In the genomic region with DNA sequence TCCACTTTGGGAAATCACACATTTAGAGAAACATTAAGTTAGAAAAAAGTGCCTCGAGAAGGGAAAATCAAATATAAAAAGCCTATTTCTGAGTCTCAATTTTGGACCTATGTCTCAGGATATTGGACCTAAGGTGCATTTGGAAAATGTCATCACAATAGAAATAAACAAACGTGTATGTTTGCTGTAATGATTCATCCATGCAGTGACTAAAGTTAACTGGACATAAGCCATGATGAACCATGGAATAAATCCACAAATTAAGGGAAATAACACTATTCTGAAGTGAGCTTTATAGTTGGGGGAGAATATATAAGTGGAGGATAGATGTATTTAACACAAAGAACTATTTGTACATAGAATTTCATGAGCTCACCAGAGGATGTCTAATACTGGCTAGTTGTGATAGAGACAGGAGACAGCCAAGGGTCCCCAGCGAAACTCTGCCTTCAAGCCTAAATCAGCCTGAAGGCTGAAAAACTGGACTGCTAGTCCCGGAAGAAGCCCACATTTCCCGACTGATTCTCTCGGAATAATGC, we compare ENCODE assay signal across 26 cellular contexts.
DNase-seq lines count a peak whose midpoint lies in the region; ATAC-seq, FAIRE-seq and TF ChIP-seq lines count a peak whose summit lies in the region.
"Had no signal": no experiment of that assay in that cellular context is flagged by ENCODE, and none has a peak within 500 bp of the region (broad histone marks: within the 10 kb centered on the region; RNA-seq: fewer than 3 reads in every experiment).

No MANE protein-coding gene starts in this region.

- H3K9me2 ChIP-seq in PC-3 (replicated peaks; ENCODE audit: low read length): no peaks in the 10 kb centered on the region

- BruUV-seq in MCF 10A (replicated peaks; lab: Mats Ljungman, UMichigan): no TSS peak
- no TSS peak for BruUV-seq in mammary epithelial cell (replicated peaks; lab: Mats Ljungman, UMichigan)
- BruUV-seq in PC-3 (replicated peaks; lab: Mats Ljungman, UMichigan): no TSS peak

- H3K27ac ChIP-seq in mammary epithelial cell (ENCODE audit: insufficient read depth, low read depth, low read length): no peak overlapping the region
- peak overlapping the region; percentile 45 for H3K27ac ChIP-seq in PC-3 (ENCODE audit: low read length)
- H3K27ac ChIP-seq: A549; BLaER1 treated with 17β-estradiol and CSF1 and Interleukin-3, amounts not matched to agents 10 nM and 100 nM; GM23248 had no signal

- peak; percentile 92 for ATAC-seq in PC-3
- ATAC-seq: A549, HCT116 had no signal

- H3K9me3 ChIP-seq in mammary epithelial cell (replicated peaks; ENCODE audit: insufficient read depth, low read length): no peaks in the 10 kb centered on the region
- H3K9me3 ChIP-seq in PC-3 (ENCODE audit: low read length): no peaks in the 10 kb centered on the region
- H3K9me3 ChIP-seq: A549; BE2C; BLaER1 treated with 17β-estradiol and CSF1 and Interleukin-3, amounts not matched to agents 10 nM and 100 nM had no signal

- H3F3A ChIP-seq in PC-3 (ENCODE audit: low read length, unreplicated experiment): no peaks in the 10 kb centered on the region

- H3K79me2 ChIP-seq in mammary epithelial cell (ENCODE audit: insufficient read depth, low read length) (no peaks in the 10 kb centered on the region), PC-3 (ENCODE audit: low read length) (no peaks in the 10 kb centered on the region)

- no peak for TF ChIP-seq CTCF in MCF 10A (IDR thresholded peaks at IDR 0.05; ENCODE audit: unreplicated experiment)
- no peak for TF ChIP-seq CTCF in mammary epithelial cell (conservative IDR thresholded peaks at IDR 0.05 in 1 of 2, IDR thresholded peaks at IDR 0.05 in 1 of 2; ENCODE audit: extremely low read depth in 1 of 2, insufficient read depth in 1 of 2, low read depth in 1 of 2, low read length in 2 of 2)
- no peak for TF ChIP-seq CTCF in PC-3 (conservative IDR thresholded peaks at IDR 0.05; ENCODE audit: low read depth, low read length)
- TF ChIP-seq CTCF in epithelial cell of esophagus (IDR thresholded peaks at IDR 0.05; ENCODE audit: insufficient read depth, low read depth, low read length, missing control alignments): no peak

- H3K36me3 Mint-ChIP-seq in MCF 10A (ENCODE audit: insufficient read depth, unreplicated experiment): no peaks in the 10 kb centered on the region
- H3K36me3 Mint-ChIP-seq: CD14-positive monocyte had no signal

- no peak overlapping the region for H3K9ac ChIP-seq in mammary epithelial cell (ENCODE audit: insufficient read depth, low read length)
- H3K9ac ChIP-seq in PC-3 (ENCODE audit: low read length): no peak overlapping the region
- H3K9ac ChIP-seq: BLaER1 treated with 17β-estradiol and CSF1 and Interleukin-3, amounts not matched to agents 10 nM and 100 nM; GM23248 had no signal

- dilution Hi-C loops in mammary epithelial cell (cut with HindIII; ENCODE audit: low sequenced_read_pairs): no loop called here

- POLR2A ChIA-PET in MCF 10A (lab: Yijun Ruan, JAX): interaction anchor here (1.1 kb wide), 1 partner anchor 128 kb away, joined by 3 read pairs; no protein-coding TSS in a partner anchor
- POLR2A ChIA-PET in PC-3 (lab: Charles Lee; ENCODE audit: unreplicated experiment): no interaction called here

- H3K4me2 ChIP-seq in mammary epithelial cell (ENCODE audit: insufficient read depth, low read depth, low read length): no peak overlapping the region
- H3K4me2 ChIP-seq in PC-3 (ENCODE audit: low read length): peak overlapping the region; percentile 56
- H3K4me2 ChIP-seq: A549; BLaER1 treated with 17β-estradiol and CSF1 and Interleukin-3, amounts not matched to agents 10 nM and 100 nM had no signal

- 84% methylated on average over 6 of the region's 6 CpGs for WGBS in mammary epithelial cell (ENCODE audit: low coverage, missing lambda C conversion rate)

- H3K4me1 ChIP-seq in mammary epithelial cell (ENCODE audit: insufficient read depth, low read length) (no peaks in the 10 kb centered on the region), PC-3 (ENCODE audit: insufficient read depth, low read length) (peaks cover 11% of the 10 kb centered on the region)
- H3K4me1 ChIP-seq: A549; BLaER1 treated with 17β-estradiol and CSF1 and Interleukin-3, amounts not matched to agents 10 nM and 100 nM had no signal

- H3K4me1 Mint-ChIP-seq in MCF 10A (ENCODE audit: insufficient read depth, unreplicated experiment): peaks cover 11% of the 10 kb centered on the region
- H3K4me1 Mint-ChIP-seq: CD14-positive monocyte had no signal

- no peaks in the 10 kb centered on the region for H3K9me3 Mint-ChIP-seq in MCF 10A (ENCODE audit: unreplicated experiment)

- H2AFZ ChIP-seq in mammary epithelial cell (ENCODE audit: low read depth, low read length): no peak overlapping the region
- H2AFZ ChIP-seq in PC-3 (ENCODE audit: low read length): peak overlapping the region; percentile 20; the same call in 1 of the 2 replicates
- H2AFZ ChIP-seq: GM23248 had no signal

- no peak overlapping the region for H3K4me3 Mint-ChIP-seq in MCF 10A (ENCODE audit: unreplicated experiment)
- H3K4me3 Mint-ChIP-seq: CD14-positive monocyte; CD4-positive, alpha-beta T cell had no signal

- no peak overlapping the region for H3K4me3 ChIP-seq in mammary epithelial cell (replicated peaks in 1 of 3; ENCODE audit: insufficient read depth in 1 of 3, low read depth in 2 of 3, low read length in 3 of 3)
- no peak overlapping the region for H3K4me3 ChIP-seq in PC-3 (ENCODE audit: low read length)
- no peak overlapping the region for H3K4me3 ChIP-seq in epithelial cell of esophagus (ENCODE audit: low read length)
- H3K4me3 ChIP-seq: A549; BLaER1 treated with 17β-estradiol and CSF1 and Interleukin-3, amounts not matched to agents 10 nM and 100 nM; GM23248 had no signal

- no peak overlapping the region for H3K27ac Mint-ChIP-seq in MCF 10A (ENCODE audit: low read depth, unreplicated experiment)
- H3K27ac Mint-ChIP-seq: CD14-positive monocyte; CD4-positive, alpha-beta T cell had no signal

- no peaks in the 10 kb centered on the region for H4K20me1 ChIP-seq in mammary epithelial cell (ENCODE audit: insufficient read depth, low read length)
- H4K20me1 ChIP-seq in PC-3 (ENCODE audit: low read length): no peaks in the 10 kb centered on the region
- H4K20me1 ChIP-seq: BLaER1 treated with 17β-estradiol and CSF1 and Interleukin-3, amounts not matched to agents 10 nM and 100 nM had no signal

- CTCF ChIA-PET in MCF 10A (lab: Yijun Ruan, JAX): interaction anchor here (0.7 kb wide), 1 partner anchor 135 kb away, joined by 3 read pairs; no protein-coding TSS in a partner anchor
- CTCF ChIA-PET in mammary epithelial cell (lab: Charles Lee; ENCODE audit: low non-redundant PET): no interaction called here
- CTCF ChIA-PET in PC-3 (lab: Charles Lee): interaction anchor here (1.0 kb wide), 1 partner anchor 120 kb away, joined by 3 read pairs; no protein-coding TSS in a partner anchor

- no peak for FAIRE-seq in GM19239 (lab: Jason Lieb, UNC)
- FAIRE-seq: A549, GM12891, GM18507, H1 had no signal

- DNase-seq in MCF 10A (ENCODE audit: unreplicated experiment): peak; percentile 23
- DNase-seq in mammary epithelial cell: no peak
- DNase-seq in PC-3: peak; percentile 60
- DNase-seq in epithelial cell of esophagus (ENCODE audit: low read depth): peak; percentile 28
- peak; percentile 8 for DNase-seq in renal cortical epithelial cell (ENCODE audit: low read depth)
- no peak for DNase-seq in GM19239 (ENCODE audit: insufficient read length, low spot score)
- DNase-seq in DMS 273 (lab: John Stamatoyannopoulos, UW; ENCODE audit: unreplicated experiment): no peak
- DNase-seq in DMS153 (lab: John Stamatoyannopoulos, UW): no peak
- DNase-seq: 8988T; ACHN; AML-193; BE2C; Calu3; CD4-positive, alpha-beta T cell; COR-L47; DND-41; GF-D8; GM23248; H7 had no signal

- H3K27me3 ChIP-seq in mammary epithelial cell (ENCODE audit: insufficient read depth, low read length) (no peaks in the 10 kb centered on the region), PC-3 (ENCODE audit: low read length) (no peaks in the 10 kb centered on the region)
- H3K27me3 ChIP-seq: BE2C; BLaER1 treated with 17β-estradiol and CSF1 and Interleukin-3, amounts not matched to agents 10 nM and 100 nM had no signal

- intact Hi-C loops in MCF 10A (cut with micrococcal nuclease): no loop called here
- intact Hi-C loops in mammary epithelial cell (cut with micrococcal nuclease): no loop called here
- intact Hi-C loops in PC-3 (cut with micrococcal nuclease): loop anchor here (1.0 to 5.0 kb wide), 2 partner anchors 23 to 88 kb away; no protein-coding TSS in a partner anchor

- in situ Hi-C loops in mammary epithelial cell (cut with MboI; ENCODE audit: low sequenced_read_pairs in 2 of 2): no loop called here

- no peaks in the 10 kb centered on the region for H3K27me3 Mint-ChIP-seq in MCF 10A (ENCODE audit: insufficient read depth, unreplicated experiment)
- H3K27me3 Mint-ChIP-seq: CD4-positive, alpha-beta T cell had no signal

- H3K36me3 ChIP-seq in mammary epithelial cell (ENCODE audit: insufficient read depth, low read length) (no peaks in the 10 kb centered on the region), PC-3 (ENCODE audit: low read depth, low read length) (no peaks in the 10 kb centered on the region)
- H3K36me3 ChIP-seq: BE2C; BLaER1 treated with 17β-estradiol and CSF1 and Interleukin-3, amounts not matched to agents 10 nM and 100 nM had no signal

Comparison
In these comparisons a context has a peak if more than half of its experiments do, and no peak if none do; other contexts are left out.
1. DNase-seq: peak in MCF 10A (single experiment), PC-3 (single experiment), epithelial cell of esophagus (single experiment) and renal cortical epithelial cell (single experiment); none in mammary epithelial cell (single experiment), GM19239 (single experiment), DMS 273 (single experiment) and DMS153 (single experiment).